In genomic region chr2:69744456-69744855, GRCh38 we compare ENCODE assay signal across 15 cellular contexts.
"Had no signal": no experiment of that assay in that cellular context is flagged by ENCODE, and none has a peak within 500 bp of the region (broad histone marks: within the 10 kb centered on the region; RNA-seq: fewer than 3 reads in every experiment).

No MANE protein-coding gene starts in this region.

- H3K27me3 ChIP-seq: adrenal gland, suprapubic skin had no signal

- ATAC-seq: left lobe of liver; sciatic nerve; SK-N-SH treated with all-trans-retinoic acid at 6 μM for 48 hours; stimulated activated naive CD8-positive, alpha-beta T cell treated with anti-CD3 and anti-CD28 coated beads, Interleukin-15, Interleukin-2, amounts not matched to agents 100 U/mL and 50 U/mL, for 24 hours had no signal

- H3K4me3 ChIP-seq: adrenal gland had no signal

- H3K27me3 Mint-ChIP-seq: activated B cell treated with CpG ODN at 0.5 μM for 24 hours; central memory CD8-positive, alpha-beta T cell; memory B cell had no signal

- H3K9me3 Mint-ChIP-seq: activated B cell treated with CpG ODN at 0.5 μM for 24 hours; brain; central memory CD8-positive, alpha-beta T cell; memory B cell; T-helper 1 cell treated with Interleukin-12 subunit alpha and Interleukin-12 subunit beta and Interleukin-4 antibody, amounts not matched to agents 30 μg/mL and 1 μg/mL, for 36 hours had no signal

- H3K27ac Mint-ChIP-seq: activated B cell treated with CpG ODN at 0.5 μM for 24 hours; memory B cell; T-helper 1 cell treated with Interleukin-12 subunit alpha and Interleukin-12 subunit beta and Interleukin-4 antibody, amounts not matched to agents 30 μg/mL and 1 μg/mL, for 36 hours had no signal

- H3K4me3 Mint-ChIP-seq: activated B cell treated with CpG ODN at 0.5 μM for 24 hours; central memory CD8-positive, alpha-beta T cell; memory B cell; T-helper 1 cell treated with Interleukin-12 subunit alpha and Interleukin-12 subunit beta and Interleukin-4 antibody, amounts not matched to agents 30 μg/mL and 1 μg/mL, for 36 hours had no signal

- H3K9me3 ChIP-seq: adrenal gland, suprapubic skin had no signal

- H3K36me3 ChIP-seq: adrenal gland, suprapubic skin had no signal

- H3K27ac ChIP-seq: adrenal gland, suprapubic skin had no signal

- DNase-seq: activated B cell treated with CpG ODN at 0.5 μM for 24 hours; activated naive CD4-positive, alpha-beta T cell treated with anti-CD3 and anti-CD28 coated beads, Interleukin-2, amount 50 U/mL, for 16 hours; glutamatergic neuron; stimulated activated CD4-positive, alpha-beta T cell treated with anti-CD3 and anti-CD28 coated beads, Interleukin-12 subunit alpha, Interleukin-12 subunit beta, amount 100 ng/mL, for 4 hours; stimulated activated CD8-positive, alpha-beta memory T cell treated with anti-CD3 and anti-CD28 coated beads, Interleukin-4, amount 100 ng/mL, for 48 hours; stimulated activated naive CD8-positive, alpha-beta T cell treated with anti-CD3 and anti-CD28 coated beads, Interleukin-15, Interleukin-2, amounts not matched to agents 100 U/mL and 50 U/mL, for 24 hours had no signal
